In genomic region chr6:13988908-13989307, GRCh38 we compare ENCODE assay signal across 28 cellular contexts.
"Had no signal": no experiment of that assay in that cellular context is flagged by ENCODE, and none has a peak within 500 bp of the region (broad histone marks: within the 10 kb centered on the region; RNA-seq: fewer than 3 reads in every experiment).

No MANE protein-coding gene starts in this region.

- DNase-seq: natural killer cell; occipital lobe; ovary; posterior cingulate gyrus; psoas muscle; right cardiac atrium; right lobe of liver; sigmoid colon; small intestine; stimulated activated CD4-positive, alpha-beta T cell treated with anti-CD3 and anti-CD28 coated beads, Interleukin-15, amount 100 ng/mL, for 24 hours; stimulated activated CD4-positive, alpha-beta T cell treated with anti-CD3 and anti-CD28 coated beads, Interleukin-2, amount 100 ng/mL, for 24 hours; stimulated activated CD4-positive, alpha-beta T cell treated with anti-CD3 and anti-CD28 coated beads, Interleukin-2, amount 100 ng/mL, for 48 hours; stimulated activated CD4-positive, alpha-beta T cell treated with anti-CD3 and anti-CD28 coated beads, Interleukin-4, amount 100 ng/mL, for 24 hours; stimulated activated naive B cell treated with anti-CD40 and anti-IgM and Interleukin-4, amounts not matched to agents 10 μg/mL and 1 μg/mL and 100 μg/mL, for 72 hours; stimulated activated naive CD4-positive, alpha-beta T cell treated with Interleukin-2 at 50 U/mL for 16 hours; stomach; thyroid gland; upper lobe of right lung; uterus had no signal

- H3K4me1 ChIP-seq: parathyroid adenoma, psoas muscle, right lobe of liver, sigmoid colon, stomach, thyroid gland, tibial nerve, upper lobe of right lung, uterus had no signal

- H3K27me3 ChIP-seq: neural progenitor cell, ovary, thyroid gland, tibial nerve, upper lobe of right lung, uterus had no signal

- H3K9ac ChIP-seq: neural progenitor cell, parathyroid adenoma had no signal

- H3K4me3 ChIP-seq: neural progenitor cell, ovary, psoas muscle, right lobe of liver, sigmoid colon, stomach, thoracic aorta, thyroid gland, tibial nerve, upper lobe of right lung, uterus had no signal

- H3K36me3 ChIP-seq: neural progenitor cell, ovary, right lobe of liver, sigmoid colon, stomach, thoracic aorta, thyroid gland, tibial nerve, upper lobe of right lung, uterus had no signal

- H3K4me1 Mint-ChIP-seq: natural killer cell; stimulated activated effector memory CD8-positive, alpha-beta T cell treated with anti-CD3 and anti-CD28 coated beads, Interleukin-12 subunit alpha, Interleukin-12 subunit beta, amount 100 ng/mL, for 72 hours had no signal

- H3K9me3 ChIP-seq: ovary, psoas muscle, right lobe of liver, sigmoid colon, stomach, thoracic aorta, thyroid gland, tibial nerve, upper lobe of right lung, uterus had no signal

- H3K27ac ChIP-seq: neural progenitor cell, ovary, parathyroid adenoma, psoas muscle, right lobe of liver, sigmoid colon, stomach, thoracic aorta, thyroid gland, tibial nerve, upper lobe of right lung, uterus had no signal

- H3K9me3 Mint-ChIP-seq: natural killer cell; neural progenitor cell; stimulated activated effector memory CD8-positive, alpha-beta T cell treated with anti-CD3 and anti-CD28 coated beads, Interleukin-12 subunit alpha, Interleukin-12 subunit beta, amount 100 ng/mL, for 72 hours; stimulated activated naive B cell treated with anti-CD40 and anti-IgM and Interleukin-4, amounts not matched to agents 10 μg/mL and 1 μg/mL and 100 μg/mL, for 72 hours; stimulated activated naive CD8-positive, alpha-beta T cell treated with anti-CD3 and anti-CD28 coated beads, Interleukin-15, Interleukin-2, amounts not matched to agents 100 ng/mL and 50 ng/mL, for 24 hours; type B pancreatic cell had no signal

- ATAC-seq: natural killer cell; psoas muscle; right cardiac atrium; right lobe of liver; stimulated activated effector memory CD8-positive, alpha-beta T cell treated with anti-CD3 and anti-CD28 coated beads, Interleukin-12 subunit alpha, Interleukin-12 subunit beta, amount 100 ng/mL, for 72 hours; stimulated activated naive B cell treated with anti-CD40 and anti-IgM and Interleukin-4, amounts not matched to agents 10 μg/mL and 1 μg/mL and 100 μg/mL, for 72 hours; upper lobe of right lung had no signal

- H3K4me3 Mint-ChIP-seq: natural killer cell; nephron; neural progenitor cell; stimulated activated effector memory CD8-positive, alpha-beta T cell treated with anti-CD3 and anti-CD28 coated beads, Interleukin-12 subunit alpha, Interleukin-12 subunit beta, amount 100 ng/mL, for 72 hours; stimulated activated naive B cell treated with anti-CD40 and anti-IgM and Interleukin-4, amounts not matched to agents 10 μg/mL and 1 μg/mL and 100 μg/mL, for 72 hours; stimulated activated naive CD8-positive, alpha-beta T cell treated with anti-CD3 and anti-CD28 coated beads, Interleukin-15, Interleukin-2, amounts not matched to agents 100 ng/mL and 50 ng/mL, for 24 hours; type B pancreatic cell had no signal

- H3K36me3 Mint-ChIP-seq: natural killer cell; neural progenitor cell; stimulated activated effector memory CD8-positive, alpha-beta T cell treated with anti-CD3 and anti-CD28 coated beads, Interleukin-12 subunit alpha, Interleukin-12 subunit beta, amount 100 ng/mL, for 72 hours; stimulated activated naive B cell treated with anti-CD40 and anti-IgM and Interleukin-4, amounts not matched to agents 10 μg/mL and 1 μg/mL and 100 μg/mL, for 72 hours; type B pancreatic cell had no signal

- H3K27ac Mint-ChIP-seq: natural killer cell; nephron; neural progenitor cell; progenitor cell of endocrine pancreas; stimulated activated effector memory CD8-positive, alpha-beta T cell treated with anti-CD3 and anti-CD28 coated beads, Interleukin-12 subunit alpha, Interleukin-12 subunit beta, amount 100 ng/mL, for 72 hours; stimulated activated naive B cell treated with anti-CD40 and anti-IgM and Interleukin-4, amounts not matched to agents 10 μg/mL and 1 μg/mL and 100 μg/mL, for 72 hours; stimulated activated naive CD8-positive, alpha-beta T cell treated with anti-CD3 and anti-CD28 coated beads, Interleukin-15, Interleukin-2, amounts not matched to agents 100 ng/mL and 50 ng/mL, for 24 hours; type B pancreatic cell had no signal

- H3K4me2 ChIP-seq: neural progenitor cell had no signal

- H3K79me2 ChIP-seq: parathyroid adenoma had no signal

- H2AFZ ChIP-seq: neural progenitor cell, parathyroid adenoma had no signal
